In the genomic region with DNA sequence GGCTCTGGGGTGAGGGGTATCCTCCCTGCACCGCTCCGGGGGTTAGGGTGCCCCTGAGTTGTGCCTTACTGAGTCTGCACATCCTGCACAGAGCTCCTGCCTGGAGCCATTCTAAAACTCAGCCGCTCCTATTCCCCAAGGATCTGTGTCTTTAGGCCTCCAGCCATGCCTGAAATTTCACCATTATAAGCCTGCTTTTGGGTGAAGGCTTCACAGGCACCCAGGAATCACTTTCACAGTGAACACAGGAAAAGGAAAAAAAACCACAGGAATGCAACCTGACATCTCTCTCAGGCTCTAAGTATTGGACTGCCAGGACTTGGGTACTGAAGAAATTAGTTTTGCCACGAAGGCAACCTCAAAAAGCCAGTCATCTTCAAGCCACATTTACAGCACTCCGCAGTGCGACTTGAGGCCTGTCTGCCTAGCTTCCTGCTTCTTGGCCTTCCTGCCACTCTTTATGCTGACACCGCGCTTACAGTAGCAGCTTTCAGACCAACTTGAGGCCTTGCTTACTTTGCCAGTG, we compare ENCODE assay signal across 8 cellular contexts. TPM values are rescaled to one million over a fixed set of nuclear protein-coding genes. Genes with fewer than 3 reads are reported as not detected.
DNase-seq lines count a peak whose midpoint lies in the region; ATAC-seq, FAIRE-seq and TF ChIP-seq lines count a peak whose summit lies in the region.

No MANE protein-coding gene starts in this region.

- peak overlapping the region; percentile 92 for H3K27ac ChIP-seq in AG04450 (ENCODE audit: low read depth, low read length)
- peak overlapping the region in 1 of 2 donors; percentile 46 for H3K27ac ChIP-seq in lung (ENCODE audit: low read depth in 1 of 2, low read length in 1 of 2)
- no peak overlapping the region for H3K27ac ChIP-seq in testis

- H3K9me3 Mint-ChIP-seq in stimulated activated naive CD8-positive, alpha-beta T cell treated with anti-CD3 and anti-CD28 coated beads, Interleukin-15, Interleukin-2, amounts not matched to agents 100 ng/mL and 50 ng/mL, for 24 hours = peaks cover 3% of the 10 kb centered on the region

- H3K9me3 ChIP-seq in AG04450 (ENCODE audit: control insufficient read depth, insufficient read depth, low read length) (no peaks in the 10 kb centered on the region; the same call in 1 of the 2 replicates), lung (ENCODE audit: control insufficient read depth in 2 of 2, insufficient read depth in 1 of 2, low read length in 1 of 2) (no peaks in the 10 kb centered on the region), testis (no peaks in the 10 kb centered on the region)

- no peak overlapping the region for H3K4me3 ChIP-seq in AG04450 (ENCODE audit: low read depth, low read length)
- no peak overlapping the region for H3K4me3 ChIP-seq in lung
- H3K4me3 ChIP-seq in testis = no peak overlapping the region

- H3K27me3 ChIP-seq in AG04450 (ENCODE audit: control insufficient read depth, insufficient read depth, low read length) = no peaks in the 10 kb centered on the region
- no peaks in the 10 kb centered on the region for H3K27me3 ChIP-seq in lung (ENCODE audit: control insufficient read depth, insufficient read depth)
- no peaks in the 10 kb centered on the region for H3K27me3 ChIP-seq in testis

- H3K36me3 Mint-ChIP-seq in stimulated activated naive CD8-positive, alpha-beta T cell treated with anti-CD3 and anti-CD28 coated beads, Interleukin-15, Interleukin-2, amounts not matched to agents 100 ng/mL and 50 ng/mL, for 24 hours (ENCODE audit: low read depth) = peaks cover 25% of the 10 kb centered on the region

- no peaks in the 10 kb centered on the region for H3K36me3 ChIP-seq in lung (ENCODE audit: control insufficient read depth in 2 of 2, insufficient read depth in 2 of 2, low read length in 2 of 2)
- H3K36me3 ChIP-seq in testis (ENCODE audit: low read depth, missing control alignments) = no peaks in the 10 kb centered on the region

- H3K27ac Mint-ChIP-seq in stimulated activated naive CD8-positive, alpha-beta T cell treated with anti-CD3 and anti-CD28 coated beads, Interleukin-15, Interleukin-2, amounts not matched to agents 100 ng/mL and 50 ng/mL, for 24 hours = peak overlapping the region; percentile 81

- FAIRE-seq in H54 (lab: Jason Lieb, UNC) = peak; percentile 85

- H3K4me1 ChIP-seq in lung (ENCODE audit: control insufficient read depth in 2 of 2, insufficient read depth in 2 of 2, low read length in 2 of 2) (peaks cover 5 to 6% of the 10 kb centered on the region in 2 donors), testis (no peaks in the 10 kb centered on the region)

- intact Hi-C loops in testis (cut with DNase I; ENCODE audit: low total_unique reads) = no loop called here

- no peaks in the 10 kb centered on the region for H3K27me3 Mint-ChIP-seq in stimulated activated naive CD8-positive, alpha-beta T cell treated with anti-CD3 and anti-CD28 coated beads, Interleukin-15, Interleukin-2, amounts not matched to agents 100 ng/mL and 50 ng/mL, for 24 hours

- peaks cover 53% of the 10 kb centered on the region for H3K4me1 Mint-ChIP-seq in stimulated activated naive CD8-positive, alpha-beta T cell treated with anti-CD3 and anti-CD28 coated beads, Interleukin-15, Interleukin-2, amounts not matched to agents 100 ng/mL and 50 ng/mL, for 24 hours (ENCODE audit: low read depth)

- CTCF ChIA-PET in AG04450 (lab: Charles Lee) = interaction anchor here (1.6 to 2.5 kb wide), 2 partner anchors 24 to 184 kb away, joined by 5 to 11 read pairs; no protein-coding TSS in a partner anchor

- POLR2A ChIA-PET in AG04450 (lab: Yijun Ruan, JAX) = interaction anchor here (0.9 to 1.2 kb wide), 5 partner anchors 22 to 225 kb away, joined by 3 to 6 read pairs (median 4); no protein-coding TSS in a partner anchor

- peak overlapping the region; percentile 13 for H3K4me3 Mint-ChIP-seq in stimulated activated naive CD8-positive, alpha-beta T cell treated with anti-CD3 and anti-CD28 coated beads, Interleukin-15, Interleukin-2, amounts not matched to agents 100 ng/mL and 50 ng/mL, for 24 hours

- no peak for TF ChIP-seq POLR2A in H54 (IDR thresholded peaks at IDR 0.05; ENCODE audit: low read depth, low read length)
- TF ChIP-seq POLR2A in testis (IDR thresholded peaks at IDR 0.05) = no peak

- no peak for TF ChIP-seq CTCF in AG04450 (IDR thresholded peaks at IDR 0.05; ENCODE audit: low read depth, low read length)
- no peak for TF ChIP-seq CTCF in lung (IDR thresholded peaks at IDR 0.05; ENCODE audit: control extremely low read depth, extremely low read depth)
- no peak for TF ChIP-seq CTCF in testis (IDR thresholded peaks at IDR 0.05)

- WGBS in lung, 2 donors = 43 to 47% methylated on average over 8 of the region's 8 CpGs
- 76 to 82% methylated on average over 8 of the region's 8 CpGs for WGBS in testis, 2 donors

- ATAC-seq in SK-N-SH treated with all-trans-retinoic acid at 6 μM for 48 hours (peak; percentile 82), lung (ENCODE audit: insufficient read depth, low FRiP score) (peak; percentile 87)

- DNase-seq in AG04450 (ENCODE audit: low read depth, low spot score) (peak; percentile 51), H54 (ENCODE audit: insufficient read length, low spot score) (peak; percentile 42), amniotic stem cell (lab: John Stamatoyannopoulos, UW) (peak; percentile 78), lung (ENCODE audit: low spot score) (peak; percentile 51), OCI-M2 (lab: John Stamatoyannopoulos, UW; ENCODE audit: unreplicated experiment) (no peak), testis (no peak)

TF ChIP-seq in SK-N-SH treated with all-trans-retinoic acid at 6 μM for 48 hours, 23 proteins besides CTCF, POLR2A, EP300 and RAD21:
- TF ChIP-seq PPARA (CRISPR knock-in tag; IDR thresholded peaks at IDR 0.05; ENCODE audit: borderline replicate concordance) (no peak), BACH2 (CRISPR knock-in tag; IDR thresholded peaks at IDR 0.05; ENCODE audit: borderline replicate concordance) (no peak), ZC3H10 (CRISPR knock-in tag; IDR thresholded peaks at IDR 0.05) (no peak)
- TF ChIP-seq, protein P1, sequence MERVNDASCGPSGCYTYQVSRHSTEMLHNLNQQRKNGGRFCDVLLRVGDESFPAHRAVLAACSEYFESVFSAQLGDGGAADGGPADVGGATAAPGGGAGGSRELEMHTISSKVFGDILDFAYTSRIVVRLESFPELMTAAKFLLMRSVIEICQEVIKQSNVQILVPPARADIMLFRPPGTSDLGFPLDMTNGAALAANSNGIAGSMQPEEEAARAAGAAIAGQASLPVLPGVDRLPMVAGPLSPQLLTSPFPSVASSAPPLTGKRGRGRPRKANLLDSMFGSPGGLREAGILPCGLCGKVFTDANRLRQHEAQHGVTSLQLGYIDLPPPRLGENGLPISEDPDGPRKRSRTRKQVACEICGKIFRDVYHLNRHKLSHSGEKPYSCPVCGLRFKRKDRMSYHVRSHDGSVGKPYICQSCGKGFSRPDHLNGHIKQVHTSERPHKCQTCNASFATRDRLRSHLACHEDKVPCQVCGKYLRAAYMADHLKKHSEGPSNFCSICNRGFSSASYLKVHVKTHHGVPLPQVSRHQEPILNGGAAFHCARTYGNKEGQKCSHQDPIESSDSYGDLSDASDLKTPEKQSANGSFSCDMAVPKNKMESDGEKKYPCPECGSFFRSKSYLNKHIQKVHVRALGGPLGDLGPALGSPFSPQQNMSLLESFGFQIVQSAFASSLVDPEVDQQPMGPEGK (CRISPR knock-in tag; IDR thresholded peaks at IDR 0.05; ENCODE audit: borderline replicate concordance) = 0 out of 2 replicates have a peak, but pooled peaks have one; percentile 24

RNA-seq across cellular contexts. Expression of a gene that starts 30.9 kb away (rescaled TPM):
- polyA plus RNA-seq in AG04450 (2011; rRNA removed) (93.1 and 109 TPM in 2 replicates), lung (10 to 100 TPM; 14.9 to 29.1 TPM), testis (ENCODE audit: insufficient read depth, low read depth, low replicate concordance) (15.7 TPM)
- polyA minus RNA-seq in AG04450 (2011; rRNA and poly(A)+ RNA removed) = 158 and 224 TPM in 2 replicates
- total RNA-seq in lung (10 to 100 TPM in 1 of 2 donors, 1 to 10 TPM in 1; 9.0 to 70.2 TPM), testis (10 to 100 TPM; 17.2 to 19.3 TPM)

Comparison
In these comparisons a context has a peak if more than half of its experiments do, and no peak if none do; other contexts are left out.
1. DNase-seq: peak in AG04450 (single experiment), H54 (single experiment), amniotic stem cell (single experiment) and lung (single experiment); none in OCI-M2 (single experiment) and testis (single experiment).